ENCODE assay signal across 8 cellular contexts in the genomic region with DNA sequence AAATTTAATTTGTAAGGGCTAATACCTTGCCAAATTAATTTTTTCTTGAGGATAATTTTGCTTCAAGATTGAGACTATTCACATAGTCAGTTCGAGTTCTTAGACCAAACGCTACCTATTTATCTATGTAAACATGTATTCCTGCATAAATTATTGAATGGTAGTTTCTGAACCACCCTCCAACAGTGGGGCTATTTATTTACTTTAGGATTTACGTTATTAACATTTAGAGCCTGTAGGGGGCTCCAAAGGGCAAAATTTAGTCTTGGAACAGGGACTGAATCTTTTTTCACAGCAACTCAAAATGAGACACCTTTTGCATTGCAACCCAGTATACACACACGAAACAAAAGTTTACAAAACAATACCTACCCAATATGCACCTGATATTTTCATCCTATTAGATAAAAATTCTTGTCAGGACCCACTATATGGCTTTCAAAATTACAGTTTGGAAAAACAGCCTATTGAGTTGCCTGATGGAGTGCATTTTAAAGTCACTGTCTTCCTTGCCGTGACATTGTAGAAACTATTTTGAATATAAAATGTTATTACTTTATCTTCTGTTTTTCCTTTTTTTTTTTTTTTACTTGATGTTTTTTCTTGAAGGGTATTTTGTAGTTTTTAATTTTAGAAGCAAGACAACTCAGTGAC. TPM values are rescaled to one million over a fixed set of nuclear protein-coding genes. Genes with fewer than 3 reads are reported as not detected.
DNase-seq lines count a peak whose midpoint lies in the region; ATAC-seq and TF ChIP-seq lines count a peak whose summit lies in the region.

No MANE protein-coding gene starts in this region.

- H3K4me1 Mint-ChIP-seq in neural crest cell, result no peaks in the 10 kb centered on the region

- peak; percentile 65 for TF ChIP-seq CTCF in cardiac muscle cell (IDR thresholded peaks at IDR 0.05; ENCODE audit: low read depth, low read length)
- TF ChIP-seq CTCF in KMS-11 (conservative IDR thresholded peaks at IDR 0.05; ENCODE audit: low read depth, low read length), result peak; percentile 67
- peak in 5 of 6 experiments; percentile 21 to 51 (median 36) for TF ChIP-seq CTCF in esophagus squamous epithelium (IDR thresholded peaks at IDR 0.05)
- TF ChIP-seq CTCF in neural crest cell (conservative IDR thresholded peaks at IDR 0.05), result peak; percentile 79

- no peak overlapping the region for H3K4me3 Mint-ChIP-seq in neural crest cell

- H4K20me1 ChIP-seq in KMS-11 (ENCODE audit: insufficient read depth), result no peaks in the 10 kb centered on the region

- no peaks in the 10 kb centered on the region for H3K36me3 Mint-ChIP-seq in neural crest cell (ENCODE audit: low read depth)

- ATAC-seq in GM21619 (IDR thresholded peaks at IDR 0.05; ENCODE audit: unreplicated experiment), result peak; percentile 79
- no peak for ATAC-seq in HG03439 (IDR thresholded peaks at IDR 0.05; ENCODE audit: unreplicated experiment)

- no peak overlapping the region for H3K9ac ChIP-seq in KMS-11

- H3K36me3 ChIP-seq in cardiac muscle cell, result peaks cover 9% of the 10 kb centered on the region
- no peaks in the 10 kb centered on the region for H3K36me3 ChIP-seq in KMS-11 (ENCODE audit: insufficient read depth)
- H3K36me3 ChIP-seq in SJCRH30, result peaks cover 7% of the 10 kb centered on the region; the same call in 1 of the 2 replicates
- peaks cover 0 to 12% (median 0%) of the 10 kb centered on the region in 3 donors for H3K36me3 ChIP-seq in esophagus squamous epithelium

- no peaks in the 10 kb centered on the region for H3K27me3 Mint-ChIP-seq in neural crest cell (ENCODE audit: low read depth)

- no peaks in the 10 kb centered on the region for H3K79me2 ChIP-seq in KMS-11 (ENCODE audit: insufficient read depth, low read depth)

- no peak overlapping the region; the same call in 1 of the 2 replicates for H3K4me2 ChIP-seq in KMS-11

- H3K27me3 ChIP-seq in cardiac muscle cell (no peaks in the 10 kb centered on the region), KMS-11 (ENCODE audit: insufficient read depth, low read depth) (no peaks in the 10 kb centered on the region), SJCRH30 (no peaks in the 10 kb centered on the region), esophagus squamous epithelium (no peaks in the 10 kb centered on the region)

- H3K9me3 Mint-ChIP-seq in neural crest cell, result no peaks in the 10 kb centered on the region

- no peak overlapping the region for H2AFZ ChIP-seq in KMS-11 (ENCODE audit: low read depth)

- no peak overlapping the region for H3K27ac ChIP-seq in cardiac muscle cell
- no peak overlapping the region for H3K27ac ChIP-seq in KMS-11
- no peak overlapping the region for H3K27ac ChIP-seq in SJCRH30
- no peak overlapping the region for H3K27ac ChIP-seq in esophagus squamous epithelium

- intact Hi-C loops in cardiac septum (cut with DNase I) (loop anchor here (2.0 kb wide), 1 partner anchor 133 kb away; no protein-coding TSS in a partner anchor), esophagus squamous epithelium (cut with DNase I) (loop anchor here (5.0 kb wide), 1 partner anchor 136 kb away; no protein-coding TSS in a partner anchor)

- TF ChIP-seq POLR2A in esophagus squamous epithelium (IDR thresholded peaks at IDR 0.05), result no peak

- DNase-seq in cardiac muscle cell (ENCODE audit: low read depth in 1 of 2, low spot score in 1 of 2), result peak; percentile 63 to 69
- DNase-seq in cardiac septum (ENCODE audit: low spot score), result no peak
- peak; percentile 11 to 76 for DNase-seq in SJCRH30
- DNase-seq in esophagus squamous epithelium (lab: John Stamatoyannopoulos, UW), result no peak
- peak; percentile 11 for DNase-seq in neural crest cell (ENCODE audit: low read depth, low spot score)

- peaks cover 3% of the 10 kb centered on the region for H3K4me1 ChIP-seq in cardiac muscle cell (ENCODE audit: low read depth)
- peaks cover 34% of the 10 kb centered on the region for H3K4me1 ChIP-seq in KMS-11 (ENCODE audit: low read depth, poor library complexity, severe bottlenecking)
- H3K4me1 ChIP-seq in SJCRH30, result no peaks in the 10 kb centered on the region; the same call in 1 of the 2 replicates
- no peaks in the 10 kb centered on the region for H3K4me1 ChIP-seq in esophagus squamous epithelium

- H3K9me3 ChIP-seq in cardiac muscle cell (ENCODE audit: low read depth), result no peaks in the 10 kb centered on the region
- no peaks in the 10 kb centered on the region for H3K9me3 ChIP-seq in SJCRH30 (replicated peaks)
- H3K9me3 ChIP-seq in esophagus squamous epithelium, result no peaks in the 10 kb centered on the region

- H3K4me3 ChIP-seq in cardiac muscle cell (no peak overlapping the region), KMS-11 (IDR thresholded peaks at IDR 0.05; ENCODE audit: insufficient read depth, low read depth, low read length) (no peak overlapping the region), SJCRH30 (no peak overlapping the region), esophagus squamous epithelium (no peak overlapping the region)

- no peak overlapping the region for H3K27ac Mint-ChIP-seq in neural crest cell (ENCODE audit: unreplicated experiment)

- 20 to 28% methylated on average over 5 of the region's 5 CpGs for WGBS in esophagus squamous epithelium, 2 donors

RNA-seq across cellular contexts. Expression of a gene that starts 47.1 kb away (rescaled TPM):
- total RNA-seq in cardiac muscle cell, result 0.15 and 0.32 TPM in 2 replicates
- not detected in 2 replicates for polyA plus RNA-seq in cardiac muscle cell
- not detected for total RNA-seq in cardiac septum
- total RNA-seq in SJCRH30 (2014; rRNA removed; shearing (Covaris generic)), result 0.13 and 0.14 TPM in 2 replicates
- total RNA-seq in esophagus squamous epithelium, result not detected
- total RNA-seq in neural crest cell, result 0.09 TPM in 1 of 2 replicates, not detected in the other

Comparison
In these comparisons a context has a peak if more than half of its experiments do, and no peak if none do; other contexts are left out.
1. DNase-seq: peak in cardiac muscle cell (2 of 2), SJCRH30 (2 of 2) and neural crest cell (single experiment); none in cardiac septum (single experiment) and esophagus squamous epithelium (single experiment).
2. Peak in every context shown above with its lines, with median percentiles within 50 percentile points of each other: CTCF ChIP-seq.